19 cellular contexts compared by ENCODE assay signal in the genomic region with DNA sequence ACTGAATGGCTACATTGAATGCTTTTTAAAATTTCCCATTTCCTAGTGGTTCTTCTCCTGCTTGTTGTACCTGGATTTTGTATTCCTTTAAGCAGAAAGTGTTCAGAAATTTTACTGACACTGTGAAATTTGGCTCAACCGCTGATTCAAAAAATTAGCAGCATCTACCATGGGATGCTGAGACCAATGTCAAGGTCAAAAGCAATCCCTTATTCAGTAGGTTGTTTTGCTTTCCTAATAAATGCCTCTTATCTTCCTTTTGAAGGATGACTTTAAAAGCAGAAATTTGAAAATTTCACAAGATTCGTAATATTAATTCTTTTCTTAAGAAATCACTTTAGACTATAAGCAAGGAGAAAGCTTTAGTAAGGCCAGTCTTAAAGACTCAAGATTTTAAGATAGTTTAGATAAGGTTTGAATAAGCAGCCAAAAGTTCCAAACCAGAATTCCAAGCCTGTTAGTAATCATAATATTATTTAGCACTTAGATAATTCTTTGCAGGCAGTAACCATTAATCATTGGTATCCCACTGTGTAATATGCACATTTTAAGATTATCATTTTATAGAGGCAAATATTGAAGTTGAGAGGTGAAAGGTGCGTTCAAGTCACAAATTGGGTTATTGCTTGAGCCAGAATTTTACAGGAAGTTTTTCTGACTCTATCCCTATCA.
DNase-seq lines count a peak whose midpoint lies in the region; ATAC-seq, FAIRE-seq and TF ChIP-seq lines count a peak whose summit lies in the region.
"Had no signal": no experiment of that assay in that cellular context is flagged by ENCODE, and none has a peak within 500 bp of the region (broad histone marks: within the 10 kb centered on the region; RNA-seq: fewer than 3 reads in every experiment).

No MANE protein-coding gene starts in this region.

- FAIRE-seq in endometrium (lab: Jason Lieb, UNC) = peak; percentile 58
- FAIRE-seq: GM18507, K562 had no signal

- ATAC-seq in omental fat pad (ENCODE audit: low FRiP score) (peak; percentile 88), HG02870 (IDR thresholded peaks at IDR 0.05; ENCODE audit: unreplicated experiment) (no peak), sciatic nerve (no peak)
- ATAC-seq: K562 had no signal

- H3K4me3 ChIP-seq in AG10803 (ENCODE audit: low read length) = no peak overlapping the region
- H3K4me3 ChIP-seq: cardiac muscle cell, K562, tibial nerve had no signal

- peak; percentile 39 for DNase-seq in AG10803 (ENCODE audit: low read depth)
- peak; percentile 7 for DNase-seq in NCI-H69 (lab: John Stamatoyannopoulos, UW)
- DNase-seq in omental fat pad (ENCODE audit: low spot score) = no peak
- DNase-seq in NCI-H345 (lab: John Stamatoyannopoulos, UW) = no peak
- no peak for DNase-seq in C1 segment of cervical spinal cord (lab: John Stamatoyannopoulos, UW)
- DNase-seq in sciatic nerve (ENCODE audit: low spot score) = no peak
- DNase-seq: activated CD8-positive, alpha-beta memory T cell treated with anti-CD3 and anti-CD28 coated beads, Interleukin-2, amount 50 U/mL, for 4 hours; activated naive CD4-positive, alpha-beta T cell; Calu3; endodermal cell; NCI-H1105 treated with DMSO at 0.1 percent for 48 hours; NCI-H2171 treated with DMSO at 0.1 percent for 48 hours; stimulated activated CD4-positive, alpha-beta T cell treated with anti-CD3 and anti-CD28 coated beads, Interleukin-4, amount 100 ng/mL, for 4 hours had no signal

- TF ChIP-seq CTCF in AG10803 (conservative IDR thresholded peaks at IDR 0.05; ENCODE audit: low read length) (no peak), omental fat pad (IDR thresholded peaks at IDR 0.05) (no peak)

- intact Hi-C loops in sciatic nerve (cut with DNase I) = no loop called here

Comparison
In these comparisons a context has a peak if more than half of its experiments do, and no peak if none do; other contexts are left out.
1. DNase-seq: peak in AG10803 (single experiment) and NCI-H69 (single experiment); none in omental fat pad (single experiment), NCI-H345 (single experiment), C1 segment of cervical spinal cord (0 of 14) and sciatic nerve (single experiment).